In the genomic region with DNA sequence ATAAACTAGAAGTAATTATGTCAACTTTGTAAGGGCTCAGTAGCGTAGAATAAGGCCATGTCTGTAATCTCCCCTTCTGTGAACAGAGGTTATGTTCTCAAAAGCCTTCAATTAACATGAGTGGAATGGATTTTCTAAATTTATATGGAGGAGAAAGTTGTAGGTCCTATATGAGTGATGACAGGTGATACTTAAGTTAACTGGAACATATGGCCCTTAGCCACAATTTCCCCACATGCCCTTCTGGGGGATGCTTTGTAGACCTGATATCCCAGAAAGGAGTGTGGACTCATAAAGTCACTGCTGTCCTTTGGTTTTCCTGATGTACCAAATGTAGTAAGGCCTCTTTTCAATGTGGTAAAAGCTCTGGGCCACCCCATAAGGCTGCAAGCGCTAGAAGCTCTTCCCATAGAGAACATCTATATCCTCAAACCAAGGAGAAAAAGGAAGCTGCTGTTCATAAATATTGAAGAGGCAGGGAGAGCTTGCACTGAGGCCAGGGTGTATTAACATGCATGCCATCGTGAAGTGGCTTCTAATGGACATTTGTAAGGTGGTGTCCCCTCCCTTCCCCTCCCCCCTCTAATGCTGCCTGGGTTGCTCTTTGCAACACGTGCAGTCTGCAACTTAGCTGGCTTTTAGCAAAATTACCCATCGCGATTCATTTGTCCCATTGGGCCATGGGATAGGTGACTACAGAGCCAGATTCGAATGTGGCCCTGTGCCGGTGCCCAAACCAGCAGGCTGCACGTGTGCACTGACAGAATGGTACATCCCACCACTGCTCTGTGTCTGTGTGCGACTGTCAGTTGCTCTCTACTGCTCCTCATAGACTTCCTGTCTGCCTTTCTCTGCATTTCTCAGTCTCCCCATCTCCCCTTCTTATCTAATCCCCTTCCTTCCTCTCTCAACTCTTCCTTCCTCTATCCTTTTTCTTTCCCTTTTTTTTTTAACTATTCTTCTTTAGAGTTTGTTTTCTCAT, we compare ENCODE assay signal across 25 cellular contexts.
DNase-seq lines count a peak whose midpoint lies in the region; ATAC-seq and TF ChIP-seq lines count a peak whose summit lies in the region.
"Had no signal": no experiment of that assay in that cellular context is flagged by ENCODE, and none has a peak within 500 bp of the region (broad histone marks: within the 10 kb centered on the region; RNA-seq: fewer than 3 reads in every experiment).

No MANE protein-coding gene starts in this region.

- no peak for DNase-seq in left ventricle myocardium inferior
- no peak for DNase-seq in right atrium auricular region (ENCODE audit: low spot score)
- peak; percentile 71 to 89 for DNase-seq in NCI-H524 (lab: John Stamatoyannopoulos, UW)
- no peak for DNase-seq in left ventricle myocardium superior
- DNase-seq in NCI-H2081 treated with DMSO at 0.1 percent for 48 hours (lab: John Stamatoyannopoulos, UW) = no peak
- no peak for DNase-seq in ureter (ENCODE audit: low spot score)
- DNase-seq: BE2C; Caco-2; CD4-positive, alpha-beta memory T cell; DMS153; GM23248; KBM-7; NCI-H1092 treated with DMSO at 0.1 percent for 48 hours; NCI-H1436 treated with DMSO at 0.1 percent for 48 hours; NCI-H1930; NCI-H2171; NCI-H345; NCI-H748 treated with DMSO at 0.1 percent for 48 hours; PC-9; RPMI8226 had no signal

- ATAC-seq in left ventricle myocardium superior (peak; percentile 82), HG02870 (IDR thresholded peaks at IDR 0.05; ENCODE audit: unreplicated experiment) (no peak)
- ATAC-seq: HepG2, SK-N-SH treated with all-trans-retinoic acid at 6 μM for 48 hours had no signal

- H3K9me3 ChIP-seq in left ventricle myocardium inferior (replicated peaks) (peaks cover 15% of the 10 kb centered on the region), right atrium auricular region (peaks cover 0 to 11% of the 10 kb centered on the region in 2 donors)
- H3K9me3 ChIP-seq: BE2C, Caco-2, HAP-1 had no signal

- H3K4me1 ChIP-seq in left ventricle myocardium inferior = peaks cover 18% of the 10 kb centered on the region
- no peaks in the 10 kb centered on the region for H3K4me1 ChIP-seq in right atrium auricular region
- H3K4me1 ChIP-seq: BE2C, Caco-2, HAP-1 had no signal

- H3K36me3 ChIP-seq in left ventricle myocardium inferior (no peaks in the 10 kb centered on the region), right atrium auricular region (no peaks in the 10 kb centered on the region)
- H3K36me3 ChIP-seq: BE2C, HAP-1 had no signal

- intact Hi-C loops in left ventricle myocardium inferior (cut with micrococcal nuclease) = no loop called here
- intact Hi-C loops in left ventricle myocardium superior (cut with micrococcal nuclease) = no loop called here

- TF ChIP-seq CTCF in left ventricle myocardium inferior (IDR thresholded peaks at IDR 0.05; ENCODE audit: borderline replicate concordance) (no peak), right atrium auricular region (IDR thresholded peaks at IDR 0.05) (no peak)

- H3K4me3 ChIP-seq in left ventricle myocardium inferior (no peak overlapping the region), right atrium auricular region (no peak overlapping the region)
- H3K4me3 ChIP-seq: GM23248, HAP-1, PC-9 had no signal

- H3K27ac ChIP-seq in left ventricle myocardium inferior (replicated peaks) = peak overlapping the region; percentile 2
- no peak overlapping the region for H3K27ac ChIP-seq in right atrium auricular region
- H3K27ac ChIP-seq: GM23248, HL-60, PC-9 had no signal

- H3K27me3 ChIP-seq in left ventricle myocardium inferior (ENCODE audit: low read depth) (no peaks in the 10 kb centered on the region), right atrium auricular region (no peaks in the 10 kb centered on the region)
- H3K27me3 ChIP-seq: BE2C had no signal

Comparison
In these comparisons a context has a peak if more than half of its experiments do, and no peak if none do; other contexts are left out.
1. DNase-seq: peak in NCI-H524 (2 of 2); none in left ventricle myocardium inferior (single experiment), right atrium auricular region (single experiment), left ventricle myocardium superior (single experiment), NCI-H2081 treated with DMSO at 0.1 percent for 48 hours (single experiment) and ureter (single experiment).